2 cellular contexts compared by ENCODE assay signal in genomic region chr10:93746844-93747284, GRCh38.
TF ChIP-seq lines count a peak whose summit lies in the region.

No MANE protein-coding gene starts in this region.

TF ChIP-seq in IMR-90, 13 proteins besides CTCF, POLR2A, EP300 and RAD21:
- TF ChIP-seq NFE2L2 (IDR thresholded peaks at IDR 0.05; ENCODE audit: low read depth, low read length) (no peak), SMC3 (IDR thresholded peaks at IDR 0.05; ENCODE audit: low read depth, low read length) (no peak), BHLHE40 (IDR thresholded peaks at IDR 0.05; ENCODE audit: low read depth, low read length) (peak; percentile 87), RCOR1 (IDR thresholded peaks at IDR 0.05; ENCODE audit: insufficient replicate concordance, low read length) (no peak), RFX5 (IDR thresholded peaks at IDR 0.05; ENCODE audit: low read depth, low read length) (no peak), MAZ (IDR thresholded peaks at IDR 0.05; ENCODE audit: borderline replicate concordance, low read depth, low read length) (no peak), CEBPB (IDR thresholded peaks at IDR 0.05; ENCODE audit: low read depth, low read length) (0 out of 2 replicates have a peak, but pooled peaks have one; percentile 17), CHD1 (IDR thresholded peaks at IDR 0.05; ENCODE audit: low read depth, low read length) (no peak), FOS (IDR thresholded peaks at IDR 0.05; ENCODE audit: low read depth, low read length) (no peak), MXI1 (IDR thresholded peaks at IDR 0.05; ENCODE audit: borderline replicate concordance, low read depth, low read length) (0 out of 2 replicates have a peak, but pooled peaks have one; percentile 21), MAFK (IDR thresholded peaks at IDR 0.05; ENCODE audit: low read depth, low read length) (no peak)
- TF ChIP-seq, protein P1, sequence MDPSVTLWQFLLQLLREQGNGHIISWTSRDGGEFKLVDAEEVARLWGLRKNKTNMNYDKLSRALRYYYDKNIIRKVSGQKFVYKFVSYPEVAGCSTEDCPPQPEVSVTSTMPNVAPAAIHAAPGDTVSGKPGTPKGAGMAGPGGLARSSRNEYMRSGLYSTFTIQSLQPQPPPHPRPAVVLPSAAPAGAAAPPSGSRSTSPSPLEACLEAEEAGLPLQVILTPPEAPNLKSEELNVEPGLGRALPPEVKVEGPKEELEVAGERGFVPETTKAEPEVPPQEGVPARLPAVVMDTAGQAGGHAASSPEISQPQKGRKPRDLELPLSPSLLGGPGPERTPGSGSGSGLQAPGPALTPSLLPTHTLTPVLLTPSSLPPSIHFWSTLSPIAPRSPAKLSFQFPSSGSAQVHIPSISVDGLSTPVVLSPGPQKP (IDR thresholded peaks at IDR 0.05; ENCODE audit: borderline replicate concordance, low read depth, low read length) = no peak
- TF ChIP-seq, protein P2, sequence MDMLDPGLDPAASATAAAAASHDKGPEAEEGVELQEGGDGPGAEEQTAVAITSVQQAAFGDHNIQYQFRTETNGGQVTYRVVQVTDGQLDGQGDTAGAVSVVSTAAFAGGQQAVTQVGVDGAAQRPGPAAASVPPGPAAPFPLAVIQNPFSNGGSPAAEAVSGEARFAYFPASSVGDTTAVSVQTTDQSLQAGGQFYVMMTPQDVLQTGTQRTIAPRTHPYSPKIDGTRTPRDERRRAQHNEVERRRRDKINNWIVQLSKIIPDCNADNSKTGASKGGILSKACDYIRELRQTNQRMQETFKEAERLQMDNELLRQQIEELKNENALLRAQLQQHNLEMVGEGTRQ (IDR thresholded peaks at IDR 0.05; ENCODE audit: low read depth, low read length) = no peak; the same call in 1 of the 2 replicates
TF ChIP-seq in IMR-90: peak in this region for 3.

TF ChIP-seq in GM12878, 131 proteins besides CTCF, POLR2A, EP300 and RAD21:
- TF ChIP-seq HCFC1 (IDR thresholded peaks at IDR 0.05; ENCODE audit: low read length) (no peak), ZNF274 (IDR thresholded peaks at IDR 0.05; ENCODE audit: insufficient read depth, insufficient read length) (no peak), MYB (IDR thresholded peaks at IDR 0.05; ENCODE audit: borderline replicate concordance, low read depth, low read length) (no peak), SMARCA5 (IDR thresholded peaks at IDR 0.05) (no peak), TCF12 (IDR thresholded peaks at IDR 0.05; ENCODE audit: low read depth, low read length) (no peak), MEF2B (IDR thresholded peaks at IDR 0.05; ENCODE audit: partially characterized antibody, poor library complexity, severe bottlenecking) (no peak), IKZF2 (IDR thresholded peaks at IDR 0.05) (no peak), ZNF207 (IDR thresholded peaks at IDR 0.05; ENCODE audit: borderline replicate concordance) (no peak), JUND (IDR thresholded peaks at IDR 0.05; ENCODE audit: low read depth, low read length) (no peak), ZNF217 (IDR thresholded peaks at IDR 0.05) (no peak), HDAC2 (IDR thresholded peaks at IDR 0.05) (no peak), ETV6 (conservative IDR thresholded peaks at IDR 0.05 in 1 of 2, IDR thresholded peaks at IDR 0.05 in 1 of 2; ENCODE audit: borderline replicate concordance in 1 of 2, low read depth in 1 of 2) (no peak), ZBTB11 (CRISPR knock-in tag; IDR thresholded peaks at IDR 0.05) (no peak), POLR2AphosphoS2 (IDR thresholded peaks at IDR 0.05; ENCODE audit: low read depth, low read length) (no peak), GATAD2B (conservative IDR thresholded peaks at IDR 0.05; ENCODE audit: low read depth) (no peak)
TF ChIP-seq in GM12878: peak in this region for 0.
